In the genomic region with DNA sequence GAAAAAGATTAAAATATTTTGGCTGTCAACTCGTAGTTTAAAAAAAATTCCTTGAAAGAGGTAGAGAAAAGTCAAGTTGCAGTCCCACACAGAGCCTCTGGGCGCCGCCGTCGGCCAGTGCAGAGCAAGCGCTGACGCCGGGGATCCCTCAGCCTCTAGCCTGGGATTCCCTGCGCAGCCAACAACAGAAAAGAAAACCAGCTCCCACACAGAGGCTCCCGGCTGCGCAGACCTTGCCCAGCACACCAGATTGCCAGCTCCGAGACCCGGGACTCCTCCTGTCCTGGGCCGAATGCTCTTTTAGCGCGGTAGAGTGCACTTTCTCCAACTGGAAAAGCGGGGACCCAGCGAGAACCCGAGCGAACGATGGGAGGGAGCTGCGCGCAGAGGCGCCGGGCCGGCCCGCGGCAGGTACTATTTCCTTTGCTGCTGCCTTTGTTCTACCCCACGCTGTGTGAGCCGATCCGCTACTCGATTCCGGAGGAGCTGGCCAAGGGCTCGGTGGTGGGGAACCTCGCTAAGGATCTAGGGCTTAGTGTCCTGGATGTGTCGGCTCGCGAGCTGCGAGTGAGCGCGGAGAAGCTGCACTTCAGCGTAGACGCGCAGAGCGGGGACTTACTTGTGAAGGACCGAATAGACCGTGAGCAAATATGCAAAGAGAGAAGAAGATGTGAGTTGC, we compare ENCODE assay signal across 8 cellular contexts. TPM values are rescaled to one million over a fixed set of nuclear protein-coding genes. Genes with fewer than 3 reads are reported as not detected.
DNase-seq lines count a peak whose midpoint lies in the region; ATAC-seq and TF ChIP-seq lines count a peak whose summit lies in the region.
"Not testable (repeated sequence)": the region's sequence is repeated elsewhere in the genome, so short reads cannot be mapped to it uniquely, and the experiment has no call there.

A gene (plus strand): TSS at position 184 of the 679 bp plus-strand sequence. CDS start 183 bp downstream, at position 367.

- peaks cover 13% of the 10 kb centered on the region; the same call in 1 of the 2 replicates for H3K9me3 ChIP-seq in SU-DHL-6 (ENCODE audit: insufficient read depth, low read length)
- peaks cover 0 to 100% (median 57%) of the 10 kb centered on the region in 12 donors for H3K9me3 ChIP-seq in heart left ventricle
- H3K9me3 ChIP-seq in neuron (ENCODE audit: low read length), result peaks cover 67% of the 10 kb centered on the region
- H3K9me3 ChIP-seq in thymus (ENCODE audit: control insufficient read depth), result peaks cover 18% of the 10 kb centered on the region

- not testable (repeated sequence) for TF ChIP-seq POLR2A in heart left ventricle (IDR thresholded peaks at IDR 0.05)

- H4K20me1 ChIP-seq in SU-DHL-6 (ENCODE audit: low read depth, low read length), result not testable (repeated sequence)

- H3K9me2 ChIP-seq in SU-DHL-6 (replicated peaks; ENCODE audit: insufficient read depth, low read length), result not testable (repeated sequence)

- DNase-seq in GOT3 (lab: John Stamatoyannopoulos, UW) (peak; percentile 47), KBM-7 (peak; percentile 13), astrocyte of the cerebellum (ENCODE audit: low read depth) (peak; percentile 64), heart left ventricle (peak; percentile 71 to 88 (median 83))

- H3K27me3 ChIP-seq in SU-DHL-6 (ENCODE audit: low read length); neuron (ENCODE audit: insufficient read depth, low read length): not testable (repeated sequence)
- peaks cover 0 to 68% (median 0%) of the 10 kb centered on the region in 9 donors for H3K27me3 ChIP-seq in heart left ventricle
- peaks cover 61% of the 10 kb centered on the region for H3K27me3 ChIP-seq in thymus (ENCODE audit: control insufficient read depth, insufficient read depth)

- H3K27ac ChIP-seq in SU-DHL-6 (ENCODE audit: low read depth, low read length); thymus (ENCODE audit: low read depth): not testable (repeated sequence)
- H3K27ac ChIP-seq in heart left ventricle, result peak within 1 kb of the TSS; percentile 19 to 69 (median 50)

- H3K9ac ChIP-seq in SU-DHL-6 (ENCODE audit: low read length), result not testable (repeated sequence)

- not testable (repeated sequence) for H3F3A ChIP-seq in SU-DHL-6 (ENCODE audit: insufficient read depth)

- not testable (repeated sequence) for H2AFZ ChIP-seq in SU-DHL-6 (ENCODE audit: low read depth, low read length, severe bottlenecking); neuron (ENCODE audit: low read depth, low read length)

- H3K4me1 ChIP-seq in heart left ventricle, result peaks cover 0 to 12% (median 2%) of the 10 kb centered on the region in 12 donors
- H3K4me1 ChIP-seq in neuron (ENCODE audit: insufficient read depth, low read length); thymus (ENCODE audit: control insufficient read depth, insufficient read depth, low read length): not testable (repeated sequence)

- H3K79me2 ChIP-seq in SU-DHL-6 (ENCODE audit: insufficient read depth, low read length), result not testable (repeated sequence)

- WGBS in heart left ventricle, 4 donors, result 9 to 23% (median 15%) methylated on average over 33 to 47 of the region's 47 CpGs
- 6% methylated on average over 47 of the region's 47 CpGs for WGBS in thymus

- not testable (repeated sequence) for H3K36me3 ChIP-seq in SU-DHL-6 (ENCODE audit: low read length); thymus (ENCODE audit: control insufficient read depth, insufficient read depth)
- H3K36me3 ChIP-seq in heart left ventricle (peaks cover 0 to 41% (median 0%) of the 10 kb centered on the region in 9 donors), neuron (ENCODE audit: insufficient read depth, low read length) (peaks cover 36% of the 10 kb centered on the region)

- in situ Hi-C loops in KBM-7 (cut with MboI; ENCODE audit: low pct_unique_long_range_greater_than_20kb, low sequenced_read_pairs); astrocyte of the cerebellum (cut with HindIII; ENCODE audit: low sequenced_read_pairs): not testable (repeated sequence)

- TF ChIP-seq CTCF in SU-DHL-6 (IDR thresholded peaks at IDR 0.05; ENCODE audit: insufficient read depth, low read length, poor library complexity, severe bottlenecking), result peak; percentile 21
- peak; percentile 72 for TF ChIP-seq CTCF in astrocyte of the cerebellum (IDR thresholded peaks at IDR 0.05; ENCODE audit: low read depth, low read length, missing control alignments)
- peak; percentile 56 to 80 (median 73) for TF ChIP-seq CTCF in heart left ventricle (IDR thresholded peaks at IDR 0.05)

- H3K4me2 ChIP-seq in SU-DHL-6 (ENCODE audit: low read depth, low read length, poor library complexity, severe bottlenecking), result not testable (repeated sequence)

- H3K4me3 ChIP-seq in GM08714 (ENCODE audit: low read length) (peak within 1 kb of the TSS; percentile 28; the same call in 1 of the 2 replicates), astrocyte of the cerebellum (ENCODE audit: low read depth, low read length) (peak within 1 kb of the TSS; percentile 41), heart left ventricle (peak within 1 kb of the TSS; percentile 18 to 59 (median 51)), neuron (ENCODE audit: low read length) (peak within 1 kb of the TSS; percentile 46), thymus (ENCODE audit: low read length) (peak within 1 kb of the TSS; percentile 29)
- H3K4me3 ChIP-seq in SU-DHL-6 (ENCODE audit: insufficient read depth, low read length, poor library complexity, severe bottlenecking), result not testable (repeated sequence)

- ATAC-seq in heart left ventricle, result peak; percentile 89 to 95 (median 93)

- intact Hi-C loops in heart left ventricle (cut with DNase I), result loop anchor here in 8 of 10 donors (1.0 to 10.0 kb wide), 10 partner anchors 53 to 145 kb away; a partner anchor contains a TSS

RNA-seq across cellular contexts. Expression of the gene that starts here (rescaled TPM):
- total RNA-seq in heart left ventricle, result 10 to 100 TPM in 5 of 9 donors, 1 to 10 TPM in 4; 5.1 to 15.0 (median 11.1) TPM
- 1 to 10 TPM; 3.3 to 4.8 TPM for polyA plus RNA-seq in heart left ventricle
- polyA plus RNA-seq in thymus, result 1.2 TPM

Comparison
In these comparisons a context has a peak if more than half of its experiments do, and no peak if none do; other contexts are left out.
1. DNase-seq: peak in every context shown above with its lines; median percentile 83 in heart left ventricle; 64 in astrocyte of the cerebellum; 47 in GOT3; 13 in KBM-7.
2. CTCF ChIP-seq: peak in every context shown above with its lines; median percentile 73 in heart left ventricle; 72 in astrocyte of the cerebellum; 21 in SU-DHL-6.